In the genomic region with DNA sequence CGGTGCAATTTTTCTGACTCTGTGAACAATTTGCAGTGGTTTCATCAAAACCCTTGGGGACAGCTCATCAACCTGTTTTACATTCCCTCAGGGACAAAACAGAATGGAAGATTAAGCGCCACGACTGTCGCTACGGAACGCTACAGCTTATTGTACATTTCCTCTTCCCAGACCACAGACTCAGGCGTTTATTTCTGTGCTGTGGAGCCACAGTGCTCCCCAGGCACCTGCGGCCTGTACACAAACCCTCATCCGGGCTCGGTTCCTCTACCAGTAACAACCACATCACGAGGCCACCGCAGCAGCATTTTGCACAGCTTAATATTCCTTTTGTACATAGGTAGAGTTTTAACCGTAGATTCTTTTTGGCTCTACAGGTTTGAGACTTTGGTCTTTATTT, we compare ENCODE assay signal across 8 cellular contexts.
DNase-seq lines count a peak whose midpoint lies in the region; ATAC-seq lines count a peak whose summit lies in the region.

No MANE protein-coding gene starts in this region.

- POLR2A ChIA-PET in activated CD4-positive, alpha-beta T cell treated with anti-CD3 and anti-CD28 coated beads, Interleukin-2, amount 10 ng/mL, durations not matched to agents 7 days and 5 days (lab: Charles Lee) = no interaction called here

- H3K9me3 Mint-ChIP-seq in activated CD4-positive, alpha-beta T cell treated with anti-CD3 and anti-CD28 coated beads, Interleukin-2, amount 10 ng/mL, durations not matched to agents 7 days and 5 days = no peaks in the 10 kb centered on the region
- H3K9me3 Mint-ChIP-seq in stimulated activated effector memory CD8-positive, alpha-beta T cell treated with anti-CD3 and anti-CD28 coated beads, Interleukin-12 subunit alpha, Interleukin-12 subunit beta, amount 100 ng/mL, for 72 hours = no peaks in the 10 kb centered on the region

- peaks cover 50% of the 10 kb centered on the region for H3K4me1 Mint-ChIP-seq in activated CD4-positive, alpha-beta T cell treated with anti-CD3 and anti-CD28 coated beads, Interleukin-2, amount 10 ng/mL, durations not matched to agents 7 days and 5 days
- H3K4me1 Mint-ChIP-seq in stimulated activated effector memory CD8-positive, alpha-beta T cell treated with anti-CD3 and anti-CD28 coated beads, Interleukin-12 subunit alpha, Interleukin-12 subunit beta, amount 100 ng/mL, for 72 hours = peaks cover 6% of the 10 kb centered on the region

- H3K27me3 Mint-ChIP-seq in activated CD4-positive, alpha-beta T cell treated with anti-CD3 and anti-CD28 coated beads, Interleukin-2, amount 10 ng/mL, durations not matched to agents 7 days and 5 days = no peaks in the 10 kb centered on the region

- peaks cover 9% of the 10 kb centered on the region for H3K36me3 Mint-ChIP-seq in activated CD4-positive, alpha-beta T cell treated with anti-CD3 and anti-CD28 coated beads, Interleukin-2, amount 10 ng/mL, durations not matched to agents 7 days and 5 days (ENCODE audit: low read depth)
- no peaks in the 10 kb centered on the region for H3K36me3 Mint-ChIP-seq in stimulated activated effector memory CD8-positive, alpha-beta T cell treated with anti-CD3 and anti-CD28 coated beads, Interleukin-12 subunit alpha, Interleukin-12 subunit beta, amount 100 ng/mL, for 72 hours

- peak overlapping the region; percentile 96 for H3K4me3 Mint-ChIP-seq in activated CD4-positive, alpha-beta T cell treated with anti-CD3 and anti-CD28 coated beads, Interleukin-2, amount 10 ng/mL, durations not matched to agents 7 days and 5 days
- peak overlapping the region; percentile 75 for H3K4me3 Mint-ChIP-seq in stimulated activated effector memory CD8-positive, alpha-beta T cell treated with anti-CD3 and anti-CD28 coated beads, Interleukin-12 subunit alpha, Interleukin-12 subunit beta, amount 100 ng/mL, for 72 hours

- peak; percentile 22 for DNase-seq in CD1c-positive myeloid dendritic cell (ENCODE audit: extremely low spot score)
- peak; percentile 76 for DNase-seq in activated CD4-positive, alpha-beta T cell treated with anti-CD3 and anti-CD28 coated beads, Interleukin-2, amount 10 ng/mL, durations not matched to agents 7 days and 5 days
- DNase-seq in stimulated activated effector memory CD8-positive, alpha-beta T cell treated with anti-CD3 and anti-CD28 coated beads, Interleukin-12 subunit alpha, Interleukin-12 subunit beta, amount 100 ng/mL, for 72 hours (ENCODE audit: low spot score in 2 of 2) = no peak
- DNase-seq in NCI-H1694 (lab: John Stamatoyannopoulos, UW) = no peak
- no peak for DNase-seq in EL
- DNase-seq in ureter (ENCODE audit: low spot score) = no peak

- CTCF ChIA-PET in activated CD4-positive, alpha-beta T cell treated with anti-CD3 and anti-CD28 coated beads, Interleukin-2, amount 10 ng/mL, durations not matched to agents 7 days and 5 days (lab: Charles Lee) = interaction anchor here (1.6 kb wide), 1 partner anchor 499 kb away, joined by 4 read pairs; no protein-coding TSS in a partner anchor

- peak overlapping the region; percentile 99 for H3K27ac Mint-ChIP-seq in activated CD4-positive, alpha-beta T cell treated with anti-CD3 and anti-CD28 coated beads, Interleukin-2, amount 10 ng/mL, durations not matched to agents 7 days and 5 days
- H3K27ac Mint-ChIP-seq in stimulated activated effector memory CD8-positive, alpha-beta T cell treated with anti-CD3 and anti-CD28 coated beads, Interleukin-12 subunit alpha, Interleukin-12 subunit beta, amount 100 ng/mL, for 72 hours = peak overlapping the region; percentile 23

- ATAC-seq in GM19351 (IDR thresholded peaks at IDR 0.05; ENCODE audit: unreplicated experiment) (peak; percentile 92), HG03280 (IDR thresholded peaks at IDR 0.05; ENCODE audit: unreplicated experiment) (peak; percentile 56)
- ATAC-seq in stimulated activated effector memory CD8-positive, alpha-beta T cell treated with anti-CD3 and anti-CD28 coated beads, Interleukin-12 subunit alpha, Interleukin-12 subunit beta, amount 100 ng/mL, for 72 hours = peak; percentile 66

Comparison
In these comparisons a context has a peak if more than half of its experiments do, and no peak if none do; other contexts are left out.
1. DNase-seq: peak in CD1c-positive myeloid dendritic cell (single experiment) and activated CD4-positive, alpha-beta T cell treated with anti-CD3 and anti-CD28 coated beads, Interleukin-2, amount 10 ng/mL, durations not matched to agents 7 days and 5 days (single experiment); none in stimulated activated effector memory CD8-positive, alpha-beta T cell treated with anti-CD3 and anti-CD28 coated beads, Interleukin-12 subunit alpha, Interleukin-12 subunit beta, amount 100 ng/mL, for 72 hours (0 of 2), NCI-H1694 (single experiment), EL (single experiment) and ureter (single experiment).
2. Peak in every context shown above with its lines, with median percentiles within 50 percentile points of each other: ATAC-seq.